ENCODE assay signal across 11 cellular contexts in genomic region chr3:11602886-11603285, GRCh38. TPM values are rescaled to one million over a fixed set of nuclear protein-coding genes. Genes with fewer than 3 reads are reported as not detected.
DNase-seq lines count a peak whose midpoint lies in the region; ATAC-seq and TF ChIP-seq lines count a peak whose summit lies in the region.
"Had no signal": no experiment of that assay in that cellular context is flagged by ENCODE, and none has a peak within 500 bp of the region (broad histone marks: within the 10 kb centered on the region; RNA-seq: fewer than 3 reads in every experiment).

No MANE protein-coding gene starts in this region.

- H3K9me3 ChIP-seq in RWPE2 (ENCODE audit: severe bottlenecking) = no peaks in the 10 kb centered on the region
- H3K9me3 ChIP-seq in fibroblast of lung (ENCODE audit: control insufficient read depth, insufficient read depth, low read depth, low read length) = no peaks in the 10 kb centered on the region
- H3K9me3 ChIP-seq in skeletal muscle tissue (ENCODE audit: control insufficient read depth in 3 of 3, low read length in 3 of 3) = no peaks in the 10 kb centered on the region
- no peaks in the 10 kb centered on the region for H3K9me3 ChIP-seq in colonic mucosa

- BruUV-seq in Calu3 (replicated peaks; lab: Mats Ljungman, UMichigan) = no TSS peak

- H3K36me3 ChIP-seq in RWPE2 (ENCODE audit: low read depth) (peaks cover 17% of the 10 kb centered on the region), fibroblast of lung (ENCODE audit: control insufficient read depth, insufficient read depth, low read length) (peaks cover 2% of the 10 kb centered on the region), skeletal muscle tissue (ENCODE audit: control insufficient read depth in 3 of 3, insufficient read depth in 3 of 3, low read length in 3 of 3) (peaks cover 3 to 7% (median 4%) of the 10 kb centered on the region in 3 donors), colonic mucosa (no peaks in the 10 kb centered on the region)

- CTCF ChIA-PET in T-cell (lab: Charles Lee) (no interaction called here), Calu3 (lab: Charles Lee) (no interaction called here)

- peak; percentile 52 for DNase-seq in GM13976 (ENCODE audit: low spot score)
- no peak for DNase-seq in RWPE2 (ENCODE audit: low spot score)
- DNase-seq in fibroblast of lung (ENCODE audit: low read depth in 2 of 2) = no peak
- no peak for DNase-seq in colonic mucosa
- no peak for DNase-seq in T-cell
- DNase-seq in Calu3 = no peak
- DNase-seq: activated T-cell treated with anti-CD3 and anti-CD28 coated beads, Interleukin-2, amount 50 U/mL, for 48 hours; CD8-positive, alpha-beta memory T cell had no signal

- H3K4me1 Mint-ChIP-seq in T-cell (peaks cover 34 to 54% (median 41%) of the 10 kb centered on the region in 3 donors), Calu3 (ENCODE audit: low read depth, unreplicated experiment) (peaks cover 13% of the 10 kb centered on the region)

- H3K4me1 ChIP-seq in RWPE2 (ENCODE audit: insufficient read depth, poor library complexity, severe bottlenecking) = peaks cover 46% of the 10 kb centered on the region
- H3K4me1 ChIP-seq in fibroblast of lung (ENCODE audit: control insufficient read depth, extremely low read depth, insufficient read depth, low read length) = peaks cover 37% of the 10 kb centered on the region
- peaks cover 30 to 53% (median 41%) of the 10 kb centered on the region in 3 donors for H3K4me1 ChIP-seq in skeletal muscle tissue (ENCODE audit: control insufficient read depth in 3 of 3, insufficient read depth in 3 of 3, low read length in 3 of 3)
- H3K4me1 ChIP-seq in colonic mucosa = no peaks in the 10 kb centered on the region

- no peak for TF ChIP-seq CTCF in GM13976 (IDR thresholded peaks at IDR 0.05; ENCODE audit: borderline replicate concordance, control extremely low read depth, extremely low read depth, insufficient read depth, missing control alignments)
- TF ChIP-seq CTCF in RWPE2 (IDR thresholded peaks at IDR 0.05; ENCODE audit: poor library complexity, severe bottlenecking) = no peak
- TF ChIP-seq CTCF in fibroblast of lung (conservative IDR thresholded peaks at IDR 0.05 in 1 of 2, IDR thresholded peaks at IDR 0.05 in 1 of 2; ENCODE audit: low read depth in 1 of 2, low read length in 2 of 2) = no peak
- TF ChIP-seq CTCF in colonic mucosa (IDR thresholded peaks at IDR 0.05) = no peak
- no peak for TF ChIP-seq CTCF in Calu3 (IDR thresholded peaks at IDR 0.05; ENCODE audit: unreplicated experiment)

- H3K9ac ChIP-seq in fibroblast of lung (ENCODE audit: insufficient read depth, low read length) (no peak overlapping the region), skeletal muscle tissue (ENCODE audit: low read depth in 1 of 3, low read length in 3 of 3) (no peak overlapping the region), colonic mucosa (ENCODE audit: low read depth in 2 of 2, low read length in 2 of 2) (no peak overlapping the region)

- no peaks in the 10 kb centered on the region for H3K27me3 Mint-ChIP-seq in T-cell
- H3K27me3 Mint-ChIP-seq in Calu3 (ENCODE audit: unreplicated experiment) = no peaks in the 10 kb centered on the region
- H3K27me3 Mint-ChIP-seq: CD8-positive, alpha-beta memory T cell; progenitor cell of endocrine pancreas had no signal

- POLR2A ChIA-PET in T-cell (lab: Charles Lee) = no interaction called here

- no peaks in the 10 kb centered on the region for H4K20me1 ChIP-seq in fibroblast of lung (ENCODE audit: control insufficient read depth, extremely low read depth, insufficient read depth, low read length)

- in situ Hi-C loops in GM13976 (cut with MboI; ENCODE audit: low sequenced_read_pairs, unreplicated experiment) = no loop called here

- peaks cover 67% of the 10 kb centered on the region for H3K79me2 ChIP-seq in fibroblast of lung (ENCODE audit: control insufficient read depth, insufficient read depth, low read length)

- H3K36me3 Mint-ChIP-seq in T-cell (peaks cover 42% of the 10 kb centered on the region), Calu3 (ENCODE audit: insufficient read depth, unreplicated experiment) (peaks cover 6% of the 10 kb centered on the region)

- H3K4me3 Mint-ChIP-seq in T-cell (no peak overlapping the region), Calu3 (ENCODE audit: low read depth, unreplicated experiment) (no peak overlapping the region)
- H3K4me3 Mint-ChIP-seq: CD8-positive, alpha-beta memory T cell had no signal

- H2AFZ ChIP-seq in fibroblast of lung (ENCODE audit: low read length) = no peak overlapping the region

- peak overlapping the region; percentile 93 for H3K27ac ChIP-seq in RWPE2 (ENCODE audit: poor library complexity, severe bottlenecking)
- H3K27ac ChIP-seq in fibroblast of lung (ENCODE audit: insufficient read depth, low read length) = peak overlapping the region; percentile 97
- H3K27ac ChIP-seq in skeletal muscle tissue (ENCODE audit: low read depth, low read length) = peak overlapping the region; percentile 77
- H3K27ac ChIP-seq in colonic mucosa = no peak overlapping the region

- H3K4me3 ChIP-seq in RWPE2 (ENCODE audit: severe bottlenecking) (no peak overlapping the region), fibroblast of lung (replicated peaks in 1 of 4; ENCODE audit: control extremely low read depth in 1 of 4, insufficient read depth in 1 of 4, low read depth in 3 of 4, low read length in 4 of 4) (no peak overlapping the region), skeletal muscle tissue (ENCODE audit: low read length in 3 of 3) (no peak overlapping the region), colonic mucosa (no peak overlapping the region)

- no peak for ATAC-seq in RWPE2 (ENCODE audit: low read depth)
- ATAC-seq in T-cell (replicated peaks in 1 of 4) = no peak
- ATAC-seq in GM18909 (IDR thresholded peaks at IDR 0.05; ENCODE audit: poor library complexity, unreplicated experiment) = no peak

- H3K27ac Mint-ChIP-seq in T-cell (peak overlapping the region in 1 of 2 donors; percentile 36), Calu3 (ENCODE audit: unreplicated experiment) (no peak overlapping the region)

- intact Hi-C loops in colonic mucosa (cut with DNase I) (no loop called here), Calu3 (cut with micrococcal nuclease; ENCODE audit: unreplicated experiment) (no loop called here)

- H3K9me3 Mint-ChIP-seq in T-cell (no peaks in the 10 kb centered on the region), Calu3 (ENCODE audit: low read depth, unreplicated experiment) (no peaks in the 10 kb centered on the region)
- H3K9me3 Mint-ChIP-seq: CD8-positive, alpha-beta memory T cell had no signal

- H3K27me3 ChIP-seq in RWPE2 (ENCODE audit: insufficient read depth, poor library complexity, severe bottlenecking) = no peaks in the 10 kb centered on the region
- no peaks in the 10 kb centered on the region for H3K27me3 ChIP-seq in fibroblast of lung (ENCODE audit: control insufficient read depth, insufficient read depth, low read length)
- H3K27me3 ChIP-seq in skeletal muscle tissue (ENCODE audit: control insufficient read depth in 3 of 3, insufficient read depth in 3 of 3, low read length in 3 of 3) = no peaks in the 10 kb centered on the region
- no peaks in the 10 kb centered on the region for H3K27me3 ChIP-seq in colonic mucosa

- no peak overlapping the region for H3K4me2 ChIP-seq in fibroblast of lung (ENCODE audit: extremely low read depth, insufficient read depth, low read length)

RNA-seq across cellular contexts. Expression of gene VGLL4, which starts 40.8 kb away (rescaled TPM):
- total RNA-seq in fibroblast of lung (34.7 and 37.8 TPM in 2 replicates), skeletal muscle tissue (53.8 TPM), colonic mucosa (10 to 100 TPM; 57.7 to 63.7 TPM), T-cell (10 to 100 TPM; 24.7 to 33.4 (median 28.4) TPM), Calu3 (2022) (49.1 and 51.3 TPM in 2 replicates)
- polyA plus RNA-seq in fibroblast of lung = 17.5 and 18.4 TPM in 2 replicates
- 13.3 and 13.9 TPM in 2 replicates for polyA plus RNA-seq in fibroblast of lung (2012)
- 12.7 and 23.8 TPM in 2 replicates for polyA minus RNA-seq in fibroblast of lung (ENCODE audit: low replicate concordance)
